Comparison of ENCODE assay signal across 18 cellular contexts in the genomic region with DNA sequence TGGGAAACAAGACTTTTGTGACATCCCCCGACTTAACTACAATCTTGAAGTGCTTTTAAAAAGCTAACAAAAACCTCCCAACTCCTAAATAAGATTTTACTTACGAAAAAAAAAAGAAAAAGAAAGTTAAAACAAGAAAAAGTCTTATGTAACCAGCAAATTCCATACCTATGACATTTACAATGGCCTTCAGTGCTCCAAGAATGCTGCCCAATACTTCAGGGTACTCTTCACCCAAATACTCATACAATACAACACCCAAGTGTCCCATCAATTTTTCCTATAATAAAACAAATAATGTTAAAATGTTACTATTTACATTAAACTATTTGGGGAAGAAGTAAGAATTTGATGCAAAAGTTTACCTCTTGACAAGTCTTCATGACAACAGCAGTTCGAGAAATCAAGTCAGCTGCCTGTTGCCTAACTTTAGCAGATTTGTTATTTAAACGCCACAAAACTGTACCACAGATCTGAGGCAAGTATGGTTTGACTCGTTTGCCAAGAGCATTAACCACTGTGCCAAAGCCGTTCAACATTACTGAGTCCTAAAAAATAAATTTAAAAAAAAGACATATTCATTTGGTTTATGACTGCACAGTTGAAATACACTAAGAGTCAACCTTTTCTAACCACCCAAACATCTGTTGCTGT. TPM values are rescaled to one million over a fixed set of nuclear protein-coding genes. Genes with fewer than 3 reads are reported as not detected.
DNase-seq lines count a peak whose midpoint lies in the region; TF ChIP-seq lines count a peak whose summit lies in the region.
"Had no signal": no experiment of that assay in that cellular context is flagged by ENCODE, and none has a peak within 500 bp of the region (broad histone marks: within the 10 kb centered on the region; RNA-seq: fewer than 3 reads in every experiment).

No MANE protein-coding gene starts in this region.

- POLR2A ChIA-PET in PC-9 (lab: Charles Lee; ENCODE audit: unreplicated experiment): no interaction called here

- BruUV-seq in PC-9 (replicated peaks; lab: Mats Ljungman, UMichigan): TSS peak; percentile 13

- peaks cover 81% of the 10 kb centered on the region for H3K36me3 ChIP-seq in PC-9 (ENCODE audit: low read depth)

- WGBS in lower leg skin, 2 donors: 78 to 82% methylated on average over 6 of the region's 6 CpGs

- H3K4me3 ChIP-seq in AG10803 (ENCODE audit: low read length) (no peak overlapping the region), PC-9 (no peak overlapping the region), lower leg skin (ENCODE audit: low read depth, poor library complexity, severe bottlenecking) (no peak overlapping the region)
- H3K4me3 ChIP-seq: BLaER1, GM12878 had no signal

- no peaks in the 10 kb centered on the region for H3K79me2 ChIP-seq in PC-9 (ENCODE audit: low read depth)

- H4K20me1 ChIP-seq in PC-9 (ENCODE audit: insufficient read depth): peaks cover 26% of the 10 kb centered on the region

- no peaks in the 10 kb centered on the region for H3K9me2 ChIP-seq in PC-9 (ENCODE audit: insufficient read depth)

- no peak overlapping the region for H3K4me2 ChIP-seq in PC-9
- H3K4me2 ChIP-seq: BLaER1 had no signal

- no peak for TF ChIP-seq POLR2A in lower leg skin (IDR thresholded peaks at IDR 0.05)

- no peaks in the 10 kb centered on the region for H3K4me1 ChIP-seq in PC-9 (replicated peaks; ENCODE audit: insufficient read depth)
- H3K4me1 ChIP-seq: BLaER1 had no signal

- peaks cover 24% of the 10 kb centered on the region for H3F3A ChIP-seq in PC-9 (ENCODE audit: insufficient read depth, low read depth)

- H3K9me3 ChIP-seq in PC-9 (ENCODE audit: insufficient read depth, low read depth): no peaks in the 10 kb centered on the region
- H3K9me3 ChIP-seq: BLaER1 had no signal

- TF ChIP-seq CTCF in AG10803 (conservative IDR thresholded peaks at IDR 0.05; ENCODE audit: low read length) (no peak), PC-9 (conservative IDR thresholded peaks at IDR 0.05) (no peak), lower leg skin (IDR thresholded peaks at IDR 0.05) (no peak)

- CTCF ChIA-PET in PC-9 (lab: Charles Lee): interaction anchor here (0.6 kb wide), 1 partner anchor 160 kb away, joined by 6 read pairs; no protein-coding TSS in a partner anchor

- H3K27ac ChIP-seq in PC-9 (no peak overlapping the region), epithelial cell of prostate (peak overlapping the region; percentile 21)
- H3K27ac ChIP-seq: BLaER1 had no signal

- H3K27me3 ChIP-seq in PC-9 (ENCODE audit: insufficient read depth, low read depth): no peaks in the 10 kb centered on the region
- H3K27me3 ChIP-seq: BLaER1 had no signal

- H2AFZ ChIP-seq in PC-9: no peak overlapping the region

- DNase-seq in AG10803 (ENCODE audit: low read depth) (peak; percentile 53), EH (ENCODE audit: low read depth) (peak; percentile 48), PC-9 (no peak), epithelial cell of prostate (ENCODE audit: low read depth, low spot score) (no peak), lower leg skin (ENCODE audit: low spot score in 2 of 2) (no peak), DMS153 (lab: John Stamatoyannopoulos, UW) (no peak), GOT3 (lab: John Stamatoyannopoulos, UW) (no peak), NCI-H2029 treated with DMSO at 0.1 percent for 48 hours (lab: John Stamatoyannopoulos, UW) (no peak)
- DNase-seq: CD8-positive, alpha-beta memory T cell; HCEC 1CT; KBM-7; NCI-H1048; NCI-H146; NCI-H345; NCI-H69; Right ventricle myocardium superior had no signal

- intact Hi-C loops in PC-9 (cut with micrococcal nuclease; ENCODE audit: unreplicated experiment): loop anchor here (2.0 to 10.0 kb wide), 2 partner anchors 13 to 605 kb away; a partner anchor contains a TSS
- intact Hi-C loops in lower leg skin (cut with DNase I; ENCODE audit: low total_unique reads): no loop called here

RNA-seq across cellular contexts. Expression of a gene that starts 34.8 kb away (rescaled TPM):
- total RNA-seq in PC-9 (2021) (127 and 156 TPM in 2 replicates), lower leg skin (100 to 1,000 TPM; 160 to 327 (median 242) TPM)

RNA-seq across cellular contexts. Expression of a gene that starts 53.3 kb away (rescaled TPM):
- 14.8 and 18.1 TPM in 2 replicates for total RNA-seq in PC-9 (2021)
- total RNA-seq in lower leg skin: 10 to 100 TPM; 21.5 to 28.1 (median 27.1) TPM

Comparison
In these comparisons a context has a peak if more than half of its experiments do, and no peak if none do; other contexts are left out.
1. DNase-seq: peak in AG10803 (single experiment) and EH (single experiment); none in PC-9 (0 of 2), epithelial cell of prostate (single experiment), lower leg skin (0 of 2), DMS153 (single experiment), GOT3 (single experiment) and NCI-H2029 treated with DMSO at 0.1 percent for 48 hours (single experiment).